In genomic region chr5:21844960-21845359, GRCh38 we compare ENCODE assay signal across 1 cellular context.
"Had no signal": no experiment of that assay in that cellular context is flagged by ENCODE, and none has a peak within 500 bp of the region (broad histone marks: within the 10 kb centered on the region; RNA-seq: fewer than 3 reads in every experiment).

No MANE protein-coding gene starts in this region.

- ATAC-seq: GM12878 had no signal

- H3K4me3 ChIP-seq: GM12878 had no signal
